Comparison of ENCODE assay signal across 10 cellular contexts in genomic region chr6:154511735-154512097, GRCh38. TPM values are rescaled to one million over a fixed set of nuclear protein-coding genes. Genes with fewer than 3 reads are reported as not detected.
A peak's percentile ranks its signal among the peaks of the same experiment; 100 is the strongest.
DNase-seq lines count a peak whose midpoint lies in the region; ATAC-seq and TF ChIP-seq lines count a peak whose summit lies in the region.
"Had no signal": no experiment of that assay in that cellular context is flagged by ENCODE, and none has a peak within 500 bp of the region (broad histone marks: within the 10 kb centered on the region; RNA-seq: fewer than 3 reads in every experiment).

No MANE protein-coding gene starts in this region.

- H2AFZ ChIP-seq in smooth muscle cell (ENCODE audit: low read depth) = no peak overlapping the region

- no peak for ATAC-seq in gastroesophageal sphincter
- no peak for ATAC-seq in HG03565 (IDR thresholded peaks at IDR 0.05; ENCODE audit: unreplicated experiment)
- no peak for ATAC-seq in GM18502 (IDR thresholded peaks at IDR 0.05; ENCODE audit: poor library complexity, unreplicated experiment)

- H3K9me3 ChIP-seq in Peyer's patch = no peaks in the 10 kb centered on the region
- H3K9me3 ChIP-seq in gastroesophageal sphincter = no peaks in the 10 kb centered on the region
- no peaks in the 10 kb centered on the region for H3K9me3 ChIP-seq in smooth muscle cell (replicated peaks; ENCODE audit: low read depth)

- TF ChIP-seq POLR2A in Peyer's patch (IDR thresholded peaks at IDR 0.05) (no peak), gastroesophageal sphincter (IDR thresholded peaks at IDR 0.05) (no peak)

- H3K27me3 ChIP-seq in Peyer's patch (no peaks in the 10 kb centered on the region), gastroesophageal sphincter (no peaks in the 10 kb centered on the region), smooth muscle cell (ENCODE audit: low read depth) (no peaks in the 10 kb centered on the region)

- 3 to 10% methylated on average over 7 of the region's 8 CpGs for WGBS in gastroesophageal sphincter (ENCODE audit: low coverage in 1 of 2), 2 donors
- 52% methylated on average over 4 of the region's 8 CpGs for WGBS in smooth muscle cell (ENCODE audit: low lambda C conversion rate)

- H3K4me3 ChIP-seq in Peyer's patch = peak overlapping the region in 2 of 4 donors; percentile 77 to 86
- peak overlapping the region in 1 of 2 donors; percentile 85 for H3K4me3 ChIP-seq in gastroesophageal sphincter
- H3K4me3 ChIP-seq in smooth muscle cell = peak overlapping the region; percentile 19

- peak overlapping the region; percentile 14 for H3K4me2 ChIP-seq in smooth muscle cell

- no peaks in the 10 kb centered on the region for H3K36me3 ChIP-seq in Peyer's patch
- no peaks in the 10 kb centered on the region for H3K36me3 ChIP-seq in gastroesophageal sphincter
- H3K36me3 ChIP-seq in smooth muscle cell (ENCODE audit: low read depth) = no peaks in the 10 kb centered on the region

- peaks cover 26% of the 10 kb centered on the region for H3K79me2 ChIP-seq in smooth muscle cell (ENCODE audit: low read depth)

- TF ChIP-seq CTCF in Peyer's patch (IDR thresholded peaks at IDR 0.05) (no peak), gastroesophageal sphincter (IDR thresholded peaks at IDR 0.05) (no peak), smooth muscle cell (IDR thresholded peaks at IDR 0.05; ENCODE audit: borderline replicate concordance, insufficient read depth, poor library complexity, severe bottlenecking) (no peak), GM20000 (IDR thresholded peaks at IDR 0.05; ENCODE audit: extremely low read depth, missing control alignments) (no peak)

- H3K27ac ChIP-seq in Peyer's patch (peak overlapping the region in 3 of 4 donors; percentile 81 to 93 (median 89)), gastroesophageal sphincter (peak overlapping the region; percentile 66 to 98 (median 96)), smooth muscle cell (ENCODE audit: low read depth) (no peak overlapping the region)

- no peak overlapping the region for H3K9ac ChIP-seq in smooth muscle cell (ENCODE audit: low read depth)

- peaks cover 0 to 24% (median 6%) of the 10 kb centered on the region in 4 donors for H3K4me1 ChIP-seq in Peyer's patch
- H3K4me1 ChIP-seq in gastroesophageal sphincter = peaks cover 0 to 36% (median 7%) of the 10 kb centered on the region in 3 donors
- H3K4me1 ChIP-seq in smooth muscle cell (ENCODE audit: low read depth) = peaks cover 22% of the 10 kb centered on the region

- peak; percentile 43 for DNase-seq in NCI-H1105 treated with DMSO at 0.1 percent for 48 hours (lab: John Stamatoyannopoulos, UW)
- no peak for DNase-seq in NCI-H1105 (lab: John Stamatoyannopoulos, UW)
- no peak for DNase-seq in Peyer's patch
- no peak for DNase-seq in smooth muscle cell (lab: John Stamatoyannopoulos, UW; ENCODE audit: unreplicated experiment)
- no peak for DNase-seq in GM20000 (ENCODE audit: low spot score)
- DNase-seq: activated CD4-positive, alpha-beta memory T cell treated with anti-CD3 and anti-CD28 coated beads, Interleukin-2, amount 10 ng/mL, durations not matched to agents 7 days and 5 days; cerebellar nuclear complex had no signal

- peaks cover 5% of the 10 kb centered on the region for H3F3A ChIP-seq in smooth muscle cell (ENCODE audit: low read depth)

- TF ChIP-seq EP300 in gastroesophageal sphincter (IDR thresholded peaks at IDR 0.05) = no peak

- peaks cover 8% of the 10 kb centered on the region for H4K20me1 ChIP-seq in smooth muscle cell (ENCODE audit: low read depth)

RNA-seq across cellular contexts. Expression of gene CNKSR3, which starts 1.2 kb away (rescaled TPM):
- total RNA-seq in Peyer's patch (10 to 100 TPM; 29.6 to 34.5 (median 30.1) TPM), gastroesophageal sphincter (10 to 100 TPM; 12.9 to 28.9 (median 16.0) TPM), smooth muscle cell (5.0 and 5.1 TPM in 2 replicates)
- polyA plus RNA-seq in smooth muscle cell = 4.5 and 5.5 TPM in 2 replicates
- total RNA-seq: activated CD4-positive, alpha-beta memory T cell treated with anti-CD3 and anti-CD28 coated beads, Interleukin-2, amount 10 ng/mL, durations not matched to agents 7 days and 5 days had no signal
